ENCODE assay signal across 1 cellular context in the genomic region with DNA sequence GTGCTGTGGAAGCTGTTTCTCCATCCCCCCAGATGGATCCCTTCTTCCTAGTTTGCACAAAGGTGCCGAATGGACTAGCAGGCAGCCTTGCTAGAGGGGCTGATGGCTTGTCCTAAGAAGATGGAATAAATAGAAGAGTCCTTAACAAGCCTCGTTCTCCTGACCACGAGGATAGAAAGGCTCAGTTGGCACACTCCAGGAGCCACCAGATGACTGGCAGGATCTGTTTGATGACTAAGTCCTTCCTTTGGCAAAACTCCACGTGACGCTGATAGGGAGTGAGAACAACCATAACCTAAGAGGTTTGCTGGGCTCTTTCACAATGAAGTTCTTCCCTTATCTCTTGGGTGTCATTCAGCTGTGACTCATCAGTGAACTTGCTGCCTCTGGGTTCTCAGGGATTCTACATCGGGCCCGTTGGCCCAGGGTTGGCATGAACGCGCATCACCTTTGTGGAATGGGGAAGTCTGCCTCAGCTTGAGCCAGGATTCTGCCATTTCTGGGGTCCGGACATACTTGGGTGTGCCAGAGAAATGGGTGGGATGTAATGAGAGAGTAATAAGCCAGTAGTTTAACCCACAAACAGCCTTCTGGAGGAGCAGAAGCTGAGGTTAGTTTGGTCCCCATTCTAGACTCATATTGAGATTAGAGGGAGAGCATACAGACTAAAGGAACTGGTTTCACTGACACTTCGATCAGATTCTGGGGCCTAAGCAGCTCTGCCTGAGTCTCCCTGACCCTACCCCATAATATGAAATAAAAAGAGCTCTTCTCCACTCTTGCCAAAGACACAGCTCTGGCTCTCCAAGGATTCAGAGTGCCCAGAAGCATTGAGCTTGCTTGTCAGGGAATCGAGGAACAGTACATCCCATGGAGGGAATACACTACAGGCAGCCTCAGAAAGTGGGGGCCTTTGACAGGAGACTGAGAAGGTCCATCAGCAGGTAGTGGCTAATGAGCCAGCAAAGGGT.
TF ChIP-seq lines count a peak whose summit lies in the region.

No MANE protein-coding gene starts in this region.

TF ChIP-seq in H1, 55 proteins besides CTCF, POLR2A, EP300 and RAD21 (continued from another document):
- TF ChIP-seq CTBP2 (IDR thresholded peaks at IDR 0.05; ENCODE audit: borderline replicate concordance, insufficient read depth, insufficient read length, low read length) (no peak), TCF12 (IDR thresholded peaks at IDR 0.05; ENCODE audit: low read depth, low read length) (no peak), CHD2 (IDR thresholded peaks at IDR 0.05; ENCODE audit: low read length) (no peak), SUZ12 (IDR thresholded peaks at IDR 0.05; ENCODE audit: low read length) (no peak), TEAD4 (IDR thresholded peaks at IDR 0.05; ENCODE audit: low read depth, low read length) (no peak), TAF1 (IDR thresholded peaks at IDR 0.05; ENCODE audit: low read depth, low read length) (no peak), GTF2F1 (IDR thresholded peaks at IDR 0.05; ENCODE audit: borderline replicate concordance, low read depth, low read length) (no peak), PHF8 (conservative IDR thresholded peaks at IDR 0.05; ENCODE audit: low read depth, low read length) (no peak), TBP (IDR thresholded peaks at IDR 0.05; ENCODE audit: low read depth, low read length) (no peak), RNF2 (IDR thresholded peaks at IDR 0.05; ENCODE audit: borderline replicate concordance, low read depth, low read length, missing control alignments, poor library complexity, severe bottlenecking) (no peak), BRCA1 (IDR thresholded peaks at IDR 0.05; ENCODE audit: low read depth, low read length) (no peak)
- TF ChIP-seq, protein P1, sequence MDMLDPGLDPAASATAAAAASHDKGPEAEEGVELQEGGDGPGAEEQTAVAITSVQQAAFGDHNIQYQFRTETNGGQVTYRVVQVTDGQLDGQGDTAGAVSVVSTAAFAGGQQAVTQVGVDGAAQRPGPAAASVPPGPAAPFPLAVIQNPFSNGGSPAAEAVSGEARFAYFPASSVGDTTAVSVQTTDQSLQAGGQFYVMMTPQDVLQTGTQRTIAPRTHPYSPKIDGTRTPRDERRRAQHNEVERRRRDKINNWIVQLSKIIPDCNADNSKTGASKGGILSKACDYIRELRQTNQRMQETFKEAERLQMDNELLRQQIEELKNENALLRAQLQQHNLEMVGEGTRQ (IDR thresholded peaks at IDR 0.05; ENCODE audit: low read length), result no peak
- TF ChIP-seq, protein P2, sequence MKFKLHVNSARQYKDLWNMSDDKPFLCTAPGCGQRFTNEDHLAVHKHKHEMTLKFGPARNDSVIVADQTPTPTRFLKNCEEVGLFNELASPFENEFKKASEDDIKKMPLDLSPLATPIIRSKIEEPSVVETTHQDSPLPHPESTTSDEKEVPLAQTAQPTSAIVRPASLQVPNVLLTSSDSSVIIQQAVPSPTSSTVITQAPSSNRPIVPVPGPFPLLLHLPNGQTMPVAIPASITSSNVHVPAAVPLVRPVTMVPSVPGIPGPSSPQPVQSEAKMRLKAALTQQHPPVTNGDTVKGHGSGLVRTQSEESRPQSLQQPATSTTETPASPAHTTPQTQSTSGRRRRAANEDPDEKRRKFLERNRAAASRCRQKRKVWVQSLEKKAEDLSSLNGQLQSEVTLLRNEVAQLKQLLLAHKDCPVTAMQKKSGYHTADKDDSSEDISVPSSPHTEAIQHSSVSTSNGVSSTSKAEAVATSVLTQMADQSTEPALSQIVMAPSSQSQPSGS (IDR thresholded peaks at IDR 0.05; ENCODE audit: low read length), result no peak
TF ChIP-seq in H1: peak in this region for 0.
